Comparison of ENCODE assay signal across 10 cellular contexts in the genomic region with DNA sequence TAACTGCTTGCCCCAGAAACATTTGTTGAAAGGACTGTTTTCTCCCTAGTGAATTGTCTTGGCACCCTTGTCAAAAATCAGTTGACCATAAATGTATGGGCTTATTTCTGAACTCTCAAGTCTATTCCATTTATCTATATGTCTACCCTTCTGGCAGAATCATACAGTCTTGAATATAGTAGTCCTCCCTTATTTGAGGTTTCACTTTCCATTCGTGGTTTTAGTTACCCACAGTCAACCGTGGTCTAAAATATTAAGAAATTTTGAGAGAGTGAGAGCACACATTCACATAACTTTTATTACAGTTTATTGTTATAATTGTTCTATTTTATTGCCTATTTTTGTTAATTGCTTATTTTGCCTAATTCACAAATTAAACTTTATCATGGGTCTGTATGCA. TPM values are rescaled to one million over a fixed set of nuclear protein-coding genes. Genes with fewer than 3 reads are reported as not detected.
A peak's percentile ranks its signal among the peaks of the same experiment; 100 is the strongest.
DNase-seq lines count a peak whose midpoint lies in the region; ATAC-seq and TF ChIP-seq lines count a peak whose summit lies in the region.
"Had no signal": no experiment of that assay in that cellular context is flagged by ENCODE, and none has a peak within 500 bp of the region (broad histone marks: within the 10 kb centered on the region; RNA-seq: fewer than 3 reads in every experiment).

No MANE protein-coding gene starts in this region.

- H3K9me3 ChIP-seq in SU-DHL-6 (ENCODE audit: insufficient read depth, low read length), result no peaks in the 10 kb centered on the region
- H3K9me3 ChIP-seq in upper lobe of right lung, result no peaks in the 10 kb centered on the region
- H3K9me3 ChIP-seq: testis had no signal

- intact Hi-C loops in activated T-helper 2 cell treated with anti-CD3 and anti-CD28 coated beads, Interferon-gamma antibody, Interleukin-2, Interleukin-4, amounts not matched to agents 10 μg/mL and 5 μg/mL and 100 μg/mL, durations not matched to agents 14 hours and 24 hours and 36 hours (cut with micrococcal nuclease), result no loop called here
- intact Hi-C loops in upper lobe of right lung (cut with DNase I), result no loop called here

- no peaks in the 10 kb centered on the region for H3K27me3 Mint-ChIP-seq in activated CD4-positive, alpha-beta T cell treated with anti-CD3 and anti-CD28 coated beads, Interleukin-2, amount 10 ng/mL, durations not matched to agents 7 days and 5 days
- no peaks in the 10 kb centered on the region for H3K27me3 Mint-ChIP-seq in activated T-helper 2 cell treated with anti-CD3 and anti-CD28 coated beads, Interferon-gamma antibody, Interleukin-2, Interleukin-4, amounts not matched to agents 10 μg/mL and 5 μg/mL and 100 μg/mL, durations not matched to agents 14 hours and 24 hours and 36 hours (ENCODE audit: low read depth)

- POLR2A ChIA-PET in activated CD4-positive, alpha-beta T cell treated with anti-CD3 and anti-CD28 coated beads, Interleukin-2, amount 10 ng/mL, durations not matched to agents 7 days and 5 days (lab: Charles Lee), result interaction anchor here (0.7 kb wide), 1 partner anchor 977 kb away, joined by 3 read pairs; no protein-coding TSS in a partner anchor

- peak overlapping the region; percentile 22 for H3K4me2 ChIP-seq in SU-DHL-6 (ENCODE audit: low read depth, low read length, poor library complexity, severe bottlenecking)

- H3F3A ChIP-seq in SU-DHL-6 (ENCODE audit: insufficient read depth), result no peaks in the 10 kb centered on the region

- no peak for TF ChIP-seq CTCF in SU-DHL-6 (IDR thresholded peaks at IDR 0.05; ENCODE audit: insufficient read depth, low read length, poor library complexity, severe bottlenecking)
- TF ChIP-seq CTCF in upper lobe of right lung (IDR thresholded peaks at IDR 0.05), result no peak

- H3K4me3 Mint-ChIP-seq in activated CD4-positive, alpha-beta T cell treated with anti-CD3 and anti-CD28 coated beads, Interleukin-2, amount 10 ng/mL, durations not matched to agents 7 days and 5 days, result no peak overlapping the region
- no peak overlapping the region for H3K4me3 Mint-ChIP-seq in stimulated activated effector memory CD8-positive, alpha-beta T cell treated with anti-CD3 and anti-CD28 coated beads, Interleukin-12 subunit alpha, Interleukin-12 subunit beta, amount 100 ng/mL, for 72 hours
- no peak overlapping the region for H3K4me3 Mint-ChIP-seq in activated T-helper 2 cell treated with anti-CD3 and anti-CD28 coated beads, Interferon-gamma antibody, Interleukin-2, Interleukin-4, amounts not matched to agents 10 μg/mL and 5 μg/mL and 100 μg/mL, durations not matched to agents 14 hours and 24 hours and 36 hours (ENCODE audit: low read depth)

- no peaks in the 10 kb centered on the region for H3K79me2 ChIP-seq in SU-DHL-6 (ENCODE audit: insufficient read depth, low read length)

- CTCF ChIA-PET in activated CD4-positive, alpha-beta T cell treated with anti-CD3 and anti-CD28 coated beads, Interleukin-2, amount 10 ng/mL, durations not matched to agents 7 days and 5 days (lab: Charles Lee), result interaction anchor here (1.3 kb wide), 1 partner anchor 17 kb away, joined by 3 read pairs; the partner anchor contains the start of gene CEP41

- H3K27me3 ChIP-seq in SU-DHL-6 (ENCODE audit: low read length) (no peaks in the 10 kb centered on the region), upper lobe of right lung (no peaks in the 10 kb centered on the region)
- H3K27me3 ChIP-seq: testis had no signal

- no peaks in the 10 kb centered on the region for H3K36me3 ChIP-seq in SU-DHL-6 (ENCODE audit: low read length)
- no peaks in the 10 kb centered on the region for H3K36me3 ChIP-seq in upper lobe of right lung

- no peak overlapping the region for H3K9ac ChIP-seq in SU-DHL-6 (ENCODE audit: low read length)

- peak overlapping the region; percentile 6 for H3K27ac Mint-ChIP-seq in activated CD4-positive, alpha-beta T cell treated with anti-CD3 and anti-CD28 coated beads, Interleukin-2, amount 10 ng/mL, durations not matched to agents 7 days and 5 days
- H3K27ac Mint-ChIP-seq in stimulated activated effector memory CD8-positive, alpha-beta T cell treated with anti-CD3 and anti-CD28 coated beads, Interleukin-12 subunit alpha, Interleukin-12 subunit beta, amount 100 ng/mL, for 72 hours, result no peak overlapping the region
- no peak overlapping the region for H3K27ac Mint-ChIP-seq in activated T-helper 2 cell treated with anti-CD3 and anti-CD28 coated beads, Interferon-gamma antibody, Interleukin-2, Interleukin-4, amounts not matched to agents 10 μg/mL and 5 μg/mL and 100 μg/mL, durations not matched to agents 14 hours and 24 hours and 36 hours

- no peak for DNase-seq in activated CD4-positive, alpha-beta T cell treated with anti-CD3 and anti-CD28 coated beads, Interleukin-2, amount 10 ng/mL, durations not matched to agents 7 days and 5 days
- no peak for DNase-seq in activated CD4-positive, alpha-beta T cell treated with anti-CD3 and anti-CD28 coated beads, Interleukin-2, amount 50 U/mL, for 48 hours
- DNase-seq in stimulated activated effector memory CD8-positive, alpha-beta T cell treated with anti-CD3 and anti-CD28 coated beads, Interleukin-12 subunit alpha, Interleukin-12 subunit beta, amount 100 ng/mL, for 72 hours (ENCODE audit: low spot score in 2 of 2), result no peak
- no peak for DNase-seq in activated T-helper 2 cell treated with anti-CD3 and anti-CD28 coated beads, Interferon-gamma antibody, Interleukin-2, Interleukin-4, amounts not matched to agents 10 μg/mL and 5 μg/mL and 100 μg/mL, durations not matched to agents 14 hours and 24 hours and 36 hours (ENCODE audit: low spot score)
- no peak for DNase-seq in upper lobe of right lung
- DNase-seq: KBM-7, testis had no signal

- H3K4me1 Mint-ChIP-seq in activated CD4-positive, alpha-beta T cell treated with anti-CD3 and anti-CD28 coated beads, Interleukin-2, amount 10 ng/mL, durations not matched to agents 7 days and 5 days, result peaks cover 11% of the 10 kb centered on the region
- H3K4me1 Mint-ChIP-seq in stimulated activated effector memory CD8-positive, alpha-beta T cell treated with anti-CD3 and anti-CD28 coated beads, Interleukin-12 subunit alpha, Interleukin-12 subunit beta, amount 100 ng/mL, for 72 hours, result peaks cover 21% of the 10 kb centered on the region
- H3K4me1 Mint-ChIP-seq in activated T-helper 2 cell treated with anti-CD3 and anti-CD28 coated beads, Interferon-gamma antibody, Interleukin-2, Interleukin-4, amounts not matched to agents 10 μg/mL and 5 μg/mL and 100 μg/mL, durations not matched to agents 14 hours and 24 hours and 36 hours (ENCODE audit: low read depth), result peaks cover 22% of the 10 kb centered on the region

- peak; percentile 75 for ATAC-seq in HG02678 (IDR thresholded peaks at IDR 0.05; ENCODE audit: unreplicated experiment)
- ATAC-seq in stimulated activated effector memory CD8-positive, alpha-beta T cell treated with anti-CD3 and anti-CD28 coated beads, Interleukin-12 subunit alpha, Interleukin-12 subunit beta, amount 100 ng/mL, for 72 hours, result peak; percentile 67
- ATAC-seq in HG03159 (IDR thresholded peaks at IDR 0.05; ENCODE audit: unreplicated experiment), result no peak
- ATAC-seq in upper lobe of right lung, result no peak

- H3K27ac ChIP-seq in SU-DHL-6 (ENCODE audit: low read depth, low read length) (no peak overlapping the region), upper lobe of right lung (no peak overlapping the region)
- H3K27ac ChIP-seq: testis had no signal

- no peak overlapping the region for H2AFZ ChIP-seq in SU-DHL-6 (ENCODE audit: low read depth, low read length, severe bottlenecking)

- no peaks in the 10 kb centered on the region for H4K20me1 ChIP-seq in SU-DHL-6 (ENCODE audit: low read depth, low read length)

- H3K9me2 ChIP-seq in SU-DHL-6 (replicated peaks; ENCODE audit: insufficient read depth, low read length), result no peaks in the 10 kb centered on the region

- peaks cover 22% of the 10 kb centered on the region for H3K9me3 Mint-ChIP-seq in activated CD4-positive, alpha-beta T cell treated with anti-CD3 and anti-CD28 coated beads, Interleukin-2, amount 10 ng/mL, durations not matched to agents 7 days and 5 days
- H3K9me3 Mint-ChIP-seq in stimulated activated effector memory CD8-positive, alpha-beta T cell treated with anti-CD3 and anti-CD28 coated beads, Interleukin-12 subunit alpha, Interleukin-12 subunit beta, amount 100 ng/mL, for 72 hours, result peaks cover 4% of the 10 kb centered on the region
- peaks cover 21% of the 10 kb centered on the region for H3K9me3 Mint-ChIP-seq in activated T-helper 2 cell treated with anti-CD3 and anti-CD28 coated beads, Interferon-gamma antibody, Interleukin-2, Interleukin-4, amounts not matched to agents 10 μg/mL and 5 μg/mL and 100 μg/mL, durations not matched to agents 14 hours and 24 hours and 36 hours

- H3K36me3 Mint-ChIP-seq in activated CD4-positive, alpha-beta T cell treated with anti-CD3 and anti-CD28 coated beads, Interleukin-2, amount 10 ng/mL, durations not matched to agents 7 days and 5 days (ENCODE audit: low read depth), result peaks cover 10% of the 10 kb centered on the region
- no peaks in the 10 kb centered on the region for H3K36me3 Mint-ChIP-seq in stimulated activated effector memory CD8-positive, alpha-beta T cell treated with anti-CD3 and anti-CD28 coated beads, Interleukin-12 subunit alpha, Interleukin-12 subunit beta, amount 100 ng/mL, for 72 hours
- H3K36me3 Mint-ChIP-seq in activated T-helper 2 cell treated with anti-CD3 and anti-CD28 coated beads, Interferon-gamma antibody, Interleukin-2, Interleukin-4, amounts not matched to agents 10 μg/mL and 5 μg/mL and 100 μg/mL, durations not matched to agents 14 hours and 24 hours and 36 hours (ENCODE audit: low read depth), result peaks cover 11% of the 10 kb centered on the region

- H3K4me1 ChIP-seq in upper lobe of right lung, result no peaks in the 10 kb centered on the region
- H3K4me1 ChIP-seq: testis had no signal

- no peak overlapping the region for H3K4me3 ChIP-seq in SU-DHL-6 (ENCODE audit: insufficient read depth, low read length, poor library complexity, severe bottlenecking)
- no peak overlapping the region for H3K4me3 ChIP-seq in upper lobe of right lung
- H3K4me3 ChIP-seq: testis had no signal

RNA-seq across cellular contexts. Expression of gene CEP41, which starts 17.4 kb away (rescaled TPM):
- total RNA-seq in activated CD4-positive, alpha-beta T cell treated with anti-CD3 and anti-CD28 coated beads, Interleukin-2, amount 10 ng/mL, durations not matched to agents 7 days and 5 days, result 10 to 100 TPM; 18.5 to 19.6 TPM
- 15.9 and 21.2 TPM in 2 replicates for total RNA-seq in activated T-helper 2 cell treated with anti-CD3 and anti-CD28 coated beads, Interferon-gamma antibody, Interleukin-2, Interleukin-4, amounts not matched to agents 10 μg/mL and 5 μg/mL and 100 μg/mL, durations not matched to agents 14 hours and 24 hours and 36 hours
- 11.3 TPM for total RNA-seq in upper lobe of right lung

RNA-seq across cellular contexts. Expression of gene MEST, which starts 33.6 kb away (rescaled TPM):
- total RNA-seq in activated CD4-positive, alpha-beta T cell treated with anti-CD3 and anti-CD28 coated beads, Interleukin-2, amount 10 ng/mL, durations not matched to agents 7 days and 5 days, result 1 to 10 TPM; 1.2 TPM
- 3.1 and 3.6 TPM in 2 replicates for total RNA-seq in activated T-helper 2 cell treated with anti-CD3 and anti-CD28 coated beads, Interferon-gamma antibody, Interleukin-2, Interleukin-4, amounts not matched to agents 10 μg/mL and 5 μg/mL and 100 μg/mL, durations not matched to agents 14 hours and 24 hours and 36 hours
- total RNA-seq in upper lobe of right lung, result 57.5 TPM

Comparison
In these comparisons a context has a peak if more than half of its experiments do, and no peak if none do; other contexts are left out.
1. ATAC-seq: peak in HG02678 (single experiment) and stimulated activated effector memory CD8-positive, alpha-beta T cell treated with anti-CD3 and anti-CD28 coated beads, Interleukin-12 subunit alpha, Interleukin-12 subunit beta, amount 100 ng/mL, for 72 hours (single experiment); none in HG03159 (single experiment) and upper lobe of right lung (single experiment).
2. RNA of gene MEST, which starts 33.6 kb away (total RNA-seq): 57.5 TPM in upper lobe of right lung (single experiment); 3.1 to 3.6 TPM in activated T-helper 2 cell treated with anti-CD3 and anti-CD28 coated beads, Interferon-gamma antibody, Interleukin-2, Interleukin-4, amounts not matched to agents 10 μg/mL and 5 μg/mL and 100 μg/mL, durations not matched to agents 14 hours and 24 hours and 36 hours and 1.2 TPM in activated CD4-positive, alpha-beta T cell treated with anti-CD3 and anti-CD28 coated beads, Interleukin-2, amount 10 ng/mL, durations not matched to agents 7 days and 5 days; every median in the first group is over 10 times any median in the second.